Comparison of ENCODE assay signal across 23 cellular contexts in the genomic region with DNA sequence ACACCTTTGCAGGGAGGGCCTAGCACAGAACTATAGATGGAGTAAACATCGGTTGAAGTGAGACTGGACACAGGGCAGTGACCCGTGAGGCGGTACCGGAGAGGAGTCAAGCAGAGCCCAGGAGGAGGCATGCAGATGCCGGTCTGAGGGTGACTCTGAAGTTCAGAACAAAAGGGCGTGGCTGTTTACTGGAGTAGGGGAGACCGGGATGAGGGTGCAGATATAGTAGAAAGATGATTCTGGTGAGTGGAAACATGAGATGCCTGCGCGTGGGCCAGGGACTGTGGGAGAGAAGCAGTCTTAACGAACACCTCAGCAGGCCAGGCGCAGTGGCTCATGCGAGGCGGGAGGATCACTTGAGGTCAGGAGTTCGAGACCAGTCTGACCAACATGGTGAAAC.
A peak's percentile ranks its signal among the peaks of the same experiment; 100 is the strongest.
DNase-seq lines count a peak whose midpoint lies in the region; ATAC-seq and TF ChIP-seq lines count a peak whose summit lies in the region.
"Had no signal": no experiment of that assay in that cellular context is flagged by ENCODE, and none has a peak within 500 bp of the region (broad histone marks: within the 10 kb centered on the region; RNA-seq: fewer than 3 reads in every experiment).

No MANE protein-coding gene starts in this region.

- no peaks in the 10 kb centered on the region for H3K27me3 ChIP-seq in brain microvascular endothelial cell (replicated peaks)
- H3K27me3 ChIP-seq: BE2C, BLaER1 had no signal

- H3K27me3 Mint-ChIP-seq in nephron progenitor cell (ENCODE audit: low read depth, poor library complexity) (peaks cover 12% of the 10 kb centered on the region), type B pancreatic cell (no peaks in the 10 kb centered on the region)
- peaks cover 11% of the 10 kb centered on the region for H3K27me3 Mint-ChIP-seq in activated CD8-positive, alpha-beta T cell treated with anti-CD3 and anti-CD28 coated beads, Interleukin-2, amount 10 ng/mL, durations not matched to agents 7 days and 5 days (ENCODE audit: low read depth)

- CTCF ChIA-PET in RWPE1 (lab: Yijun Ruan, JAX) = no interaction called here
- CTCF ChIA-PET in activated CD8-positive, alpha-beta T cell treated with anti-CD3 and anti-CD28 coated beads, Interleukin-2, amount 10 ng/mL, durations not matched to agents 7 days and 5 days (lab: Charles Lee) = no interaction called here

- no peak for ATAC-seq in activated CD8-positive, alpha-beta T cell treated with anti-CD3 and anti-CD28 coated beads, Interleukin-2, amount 10 ng/mL, durations not matched to agents 7 days and 5 days

- no peak overlapping the region for H3K4me3 ChIP-seq in brain microvascular endothelial cell (ENCODE audit: low read depth, low read length)
- H3K4me3 ChIP-seq: BLaER1 had no signal

- H3K36me3 Mint-ChIP-seq in nephron progenitor cell (ENCODE audit: low read depth) = peaks cover 10% of the 10 kb centered on the region
- H3K36me3 Mint-ChIP-seq in type B pancreatic cell = no peaks in the 10 kb centered on the region
- H3K36me3 Mint-ChIP-seq in activated CD8-positive, alpha-beta T cell treated with anti-CD3 and anti-CD28 coated beads, Interleukin-2, amount 10 ng/mL, durations not matched to agents 7 days and 5 days (ENCODE audit: low read depth) = no peaks in the 10 kb centered on the region
- H3K36me3 Mint-ChIP-seq: CD14-positive monocyte; CD4-positive, alpha-beta memory T cell; CD4-positive, CD25-positive, alpha-beta regulatory T cell; CD8-positive, alpha-beta memory T cell had no signal

- in situ Hi-C loops in brain microvascular endothelial cell (cut with HindIII; ENCODE audit: low pct_ligation_motif_present, low sequenced_read_pairs) = no loop called here

- POLR2A ChIA-PET in RWPE1 (lab: Yijun Ruan, JAX; ENCODE audit: low non-redundant PET) = no interaction called here
- POLR2A ChIA-PET in activated CD8-positive, alpha-beta T cell treated with anti-CD3 and anti-CD28 coated beads, Interleukin-2, amount 10 ng/mL, durations not matched to agents 7 days and 5 days (lab: Charles Lee) = no interaction called here

- TF ChIP-seq CTCF in RWPE1 (conservative IDR thresholded peaks at IDR 0.05; ENCODE audit: low read depth) (no peak), nephron progenitor cell (IDR thresholded peaks at IDR 0.05) (no peak), type B pancreatic cell (conservative IDR thresholded peaks at IDR 0.05) (no peak), brain microvascular endothelial cell (IDR thresholded peaks at IDR 0.05; ENCODE audit: low read depth, low read length, missing control alignments) (no peak)

- TF ChIP-seq POLR2A in erythroblast (IDR thresholded peaks at IDR 0.05; ENCODE audit: low read length) = no peak

- H3K4me1 Mint-ChIP-seq in nephron progenitor cell (peaks cover 10% of the 10 kb centered on the region), type B pancreatic cell (ENCODE audit: unreplicated experiment) (no peaks in the 10 kb centered on the region)
- H3K4me1 Mint-ChIP-seq in activated CD8-positive, alpha-beta T cell treated with anti-CD3 and anti-CD28 coated beads, Interleukin-2, amount 10 ng/mL, durations not matched to agents 7 days and 5 days (ENCODE audit: low read depth) = peaks cover 10% of the 10 kb centered on the region
- H3K4me1 Mint-ChIP-seq: CD14-positive monocyte had no signal

- DNase-seq in RWPE1 (ENCODE audit: low spot score) (no peak), nephron progenitor cell (no peak), type B pancreatic cell (ENCODE audit: extremely low spot score, unreplicated experiment) (no peak), erythroblast (lab: John Stamatoyannopoulos, UW) (no peak), brain microvascular endothelial cell (no peak)
- no peak for DNase-seq in activated CD8-positive, alpha-beta T cell treated with anti-CD3 and anti-CD28 coated beads, Interleukin-2, amount 10 ng/mL, durations not matched to agents 7 days and 5 days
- DNase-seq: 8988T; ACHN; BE2C; C1 segment of cervical spinal cord; CD4-positive, alpha-beta memory T cell; CD4-positive, CD25-positive, alpha-beta regulatory T cell; CD8-positive, alpha-beta memory T cell; COR-L47; DMS 273 treated with DMSO at 0.1 percent for 48 hours; DMS153; DMS53; DMS79; DND-41; EL; GDM1 had no signal

- H3K9me3 Mint-ChIP-seq in nephron progenitor cell (peaks cover 37% of the 10 kb centered on the region), type B pancreatic cell (peaks cover 5% of the 10 kb centered on the region)
- no peaks in the 10 kb centered on the region for H3K9me3 Mint-ChIP-seq in activated CD8-positive, alpha-beta T cell treated with anti-CD3 and anti-CD28 coated beads, Interleukin-2, amount 10 ng/mL, durations not matched to agents 7 days and 5 days (ENCODE audit: insufficient read depth)

- no peaks in the 10 kb centered on the region for H3K36me3 ChIP-seq in brain microvascular endothelial cell (replicated peaks)
- H3K36me3 ChIP-seq: BE2C, BLaER1 had no signal

- H3K27ac ChIP-seq in RWPE1 = peak overlapping the region; percentile 81; the same call in 1 of the 2 replicates
- no peak overlapping the region for H3K27ac ChIP-seq in brain microvascular endothelial cell
- H3K27ac ChIP-seq: BLaER1 had no signal

- H3K27ac Mint-ChIP-seq in nephron progenitor cell (peak overlapping the region; percentile 75), type B pancreatic cell (peak overlapping the region; percentile 26)
- H3K27ac Mint-ChIP-seq in activated CD8-positive, alpha-beta T cell treated with anti-CD3 and anti-CD28 coated beads, Interleukin-2, amount 10 ng/mL, durations not matched to agents 7 days and 5 days = no peak overlapping the region
- H3K27ac Mint-ChIP-seq: CD14-positive monocyte; CD4-positive, alpha-beta memory T cell; CD8-positive, alpha-beta memory T cell had no signal

- H3K4me3 Mint-ChIP-seq in nephron progenitor cell (no peak overlapping the region), type B pancreatic cell (no peak overlapping the region)
- H3K4me3 Mint-ChIP-seq in activated CD8-positive, alpha-beta T cell treated with anti-CD3 and anti-CD28 coated beads, Interleukin-2, amount 10 ng/mL, durations not matched to agents 7 days and 5 days = no peak overlapping the region
- H3K4me3 Mint-ChIP-seq: CD14-positive monocyte; CD4-positive, CD25-positive, alpha-beta regulatory T cell; CD8-positive, alpha-beta memory T cell had no signal
